ENCODE assay signal across 23 cellular contexts in the genomic region with DNA sequence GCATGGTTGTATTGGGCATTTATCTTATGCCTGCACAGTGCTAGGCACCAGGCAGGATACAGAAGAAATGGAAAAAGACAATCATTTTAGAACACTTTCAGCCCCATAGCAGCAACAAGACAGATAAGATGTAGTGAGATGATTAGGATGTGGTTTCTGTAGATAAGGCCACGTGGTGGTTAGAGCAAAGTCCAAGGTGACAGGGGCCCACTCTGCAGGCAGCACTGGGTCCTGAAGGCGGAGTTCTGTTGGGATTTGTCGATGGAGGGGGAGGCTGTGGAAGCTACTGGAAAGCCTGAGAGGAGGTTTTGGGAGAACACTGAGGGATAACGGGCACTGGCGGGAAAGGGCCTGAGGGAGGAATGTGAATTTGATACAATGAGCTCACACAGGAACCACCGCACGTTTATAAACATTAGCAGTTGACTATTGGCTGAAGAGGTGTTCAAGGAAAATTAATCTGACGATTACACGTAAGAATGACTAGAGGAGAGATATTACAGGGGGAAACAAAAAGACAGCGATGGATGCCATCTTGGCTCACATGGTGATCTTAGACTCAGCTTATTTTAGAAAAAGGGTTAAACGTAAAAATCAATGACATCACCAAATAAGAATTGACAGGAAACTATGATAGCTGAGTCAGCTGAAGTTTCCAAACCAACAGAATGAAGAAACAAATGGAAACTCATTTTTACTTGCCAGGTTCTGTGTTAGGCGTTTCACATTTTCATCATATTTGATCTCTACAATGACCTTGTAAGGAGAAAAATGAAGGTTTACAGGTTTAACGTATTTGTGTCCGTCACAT.
"Had no signal": no experiment of that assay in that cellular context is flagged by ENCODE, and none has a peak within 500 bp of the region (broad histone marks: within the 10 kb centered on the region; RNA-seq: fewer than 3 reads in every experiment).

No MANE protein-coding gene starts in this region.

- DNase-seq: activated CD4-positive, alpha-beta T cell treated with anti-CD3 and anti-CD28 coated beads, Interleukin-2, amount 10 ng/mL, durations not matched to agents 24 days and 14 days; activated CD4-positive, alpha-beta T cell treated with anti-CD3 and anti-CD28 coated beads, Interleukin-2, amount 50 U/mL, for 48 hours; activated CD4-positive, CD25-positive, alpha-beta regulatory T cell treated with anti-CD3 and anti-CD28 coated beads, Interleukin-2, amount 50 U/mL, for 72 hours; activated CD8-positive, alpha-beta memory T cell treated with anti-CD3 and anti-CD28 coated beads, Interleukin-2, amount 10 ng/mL, durations not matched to agents 7 days and 5 days; activated effector memory CD4-positive, alpha-beta T cell treated with Interleukin-2 at 50 U/mL for 16 hours; activated naive CD4-positive, alpha-beta T cell; activated T-cell treated with anti-CD3 and anti-CD28 coated beads, Interleukin-2, amount 50 U/mL, for 24 hours; aorta; body of pancreas; central memory CD4-positive, alpha-beta T cell; MM.1S; NCI-H1105; NCI-H1436; NCI-H1694 treated with DMSO at 0.1 percent for 48 hours; NCI-H226; NCI-H526; NCI-H774; OCI-M1; Peyer's patch; SIG-M5; T-helper 17 cell; T-helper 9 cell had no signal

- H3K4me3 ChIP-seq: body of pancreas, Peyer's patch had no signal

- H3K4me1 ChIP-seq: body of pancreas, Peyer's patch had no signal

- H3K9me3 ChIP-seq: body of pancreas, Peyer's patch had no signal

- H3K27me3 ChIP-seq: body of pancreas, Peyer's patch had no signal

- H3K4me2 ChIP-seq: KMS-11 had no signal

- H3K36me3 ChIP-seq: Peyer's patch had no signal

- H3K27ac ChIP-seq: body of pancreas, KMS-11, Peyer's patch had no signal
